ENCODE assay signal across 17 cellular contexts in genomic region chr16:85923153-85924021, GRCh38. TPM values are rescaled to one million over a fixed set of nuclear protein-coding genes. Genes with fewer than 3 reads are reported as not detected.
DNase-seq lines count a peak whose midpoint lies in the region; ATAC-seq, FAIRE-seq and TF ChIP-seq lines count a peak whose summit lies in the region.
"Had no signal": no experiment of that assay in that cellular context is flagged by ENCODE, and none has a peak within 500 bp of the region (broad histone marks: within the 10 kb centered on the region; RNA-seq: fewer than 3 reads in every experiment).

No MANE protein-coding gene starts in this region.

- H3K79me1 ChIP-seq in mesenchymal stem cell (replicated peaks; ENCODE audit: low read length, poor library complexity, severe bottlenecking) (no peaks in the 10 kb centered on the region), mesendoderm (ENCODE audit: low read length) (no peaks in the 10 kb centered on the region)

- TF ChIP-seq EP300 in GM12878 (IDR thresholded peaks at IDR 0.05; ENCODE audit: borderline replicate concordance in 1 of 2, control insufficient read depth in 1 of 2, low read depth in 2 of 2, low read length in 2 of 2): no peak

- H3K4me3 ChIP-seq in BJ (ENCODE audit: low read depth, low read length) (no peak overlapping the region), GM12878 (no peak overlapping the region), mesenchymal stem cell (ENCODE audit: insufficient read depth in 1 of 2, low read depth in 1 of 2, low read length in 2 of 2) (no peak overlapping the region), mesendoderm (ENCODE audit: low read length) (no peak overlapping the region)

- H2BK120ac ChIP-seq in mesenchymal stem cell (ENCODE audit: low read depth, low read length): no peak overlapping the region
- no peak overlapping the region for H2BK120ac ChIP-seq in mesendoderm (ENCODE audit: low read depth, low read length)

- H3K36me3 ChIP-seq in BJ (ENCODE audit: control insufficient read depth, insufficient read depth, low read length): no peaks in the 10 kb centered on the region
- peaks cover 17 to 21% of the 10 kb centered on the region in 2 experiments for H3K36me3 ChIP-seq in GM12878 (ENCODE audit: control insufficient read depth in 2 of 2, insufficient read depth in 2 of 2, low read length in 1 of 2)
- peaks cover 0 to 2% of the 10 kb centered on the region in 2 experiments for H3K36me3 ChIP-seq in mesenchymal stem cell (ENCODE audit: control insufficient read depth in 1 of 2, insufficient read depth in 2 of 2, low read depth in 1 of 2, low read length in 2 of 2)
- H3K36me3 ChIP-seq in mesendoderm (ENCODE audit: control insufficient read depth, insufficient read depth, low read length): no peaks in the 10 kb centered on the region

- H3K27me3 ChIP-seq in BJ (ENCODE audit: control insufficient read depth, insufficient read depth, low read length) (peaks cover 12% of the 10 kb centered on the region), GM12878 (replicated peaks in 1 of 2; ENCODE audit: control insufficient read depth in 2 of 2, insufficient read depth in 2 of 2, low read length in 1 of 2) (no peaks in the 10 kb centered on the region), mesenchymal stem cell (ENCODE audit: control insufficient read depth in 1 of 2, insufficient read depth in 1 of 2, low read length in 2 of 2) (peaks cover 11 to 26% of the 10 kb centered on the region in 2 experiments), mesendoderm (ENCODE audit: insufficient read depth, low read length, poor library complexity) (no peaks in the 10 kb centered on the region)

- no peaks in the 10 kb centered on the region for H3K9me3 Mint-ChIP-seq in activated T-cell treated with anti-CD3 and anti-CD28 coated beads, Interleukin-2, amount 50 U/mL, for 72 hours
- peaks cover 2% of the 10 kb centered on the region for H3K9me3 Mint-ChIP-seq in glutamatergic neuron (ENCODE audit: unreplicated experiment)
- H3K9me3 Mint-ChIP-seq: effector memory CD8-positive, alpha-beta T cell had no signal

- peak overlapping the region in 1 of 2 experiments; percentile 44 for H3K4ac ChIP-seq in mesenchymal stem cell (ENCODE audit: low read depth in 1 of 2, low read length in 2 of 2)
- no peak overlapping the region for H3K4ac ChIP-seq in mesendoderm (ENCODE audit: low read depth, low read length)

- H3K27ac ChIP-seq in GM12878 (ENCODE audit: control insufficient read depth, insufficient read depth) (no peak overlapping the region), mesenchymal stem cell (ENCODE audit: low read length, poor library complexity, severe bottlenecking) (no peak overlapping the region), mesendoderm (ENCODE audit: low read depth, low read length) (no peak overlapping the region)

- peaks cover 3 to 11% of the 10 kb centered on the region in 2 donors for H3K36me3 Mint-ChIP-seq in activated T-cell treated with anti-CD3 and anti-CD28 coated beads, Interleukin-2, amount 50 U/mL, for 72 hours (ENCODE audit: insufficient read depth in 2 of 2)
- no peaks in the 10 kb centered on the region for H3K36me3 Mint-ChIP-seq in glutamatergic neuron (ENCODE audit: unreplicated experiment)

- H2AK5ac ChIP-seq in mesenchymal stem cell (ENCODE audit: low read length, severe bottlenecking): no peak overlapping the region
- H2AK5ac ChIP-seq in mesendoderm (ENCODE audit: low read length): no peak overlapping the region

- H3K18ac ChIP-seq in mesenchymal stem cell (ENCODE audit: low read depth in 1 of 2, low read length in 2 of 2): no peak overlapping the region
- H3K18ac ChIP-seq in mesendoderm (ENCODE audit: low read length): no peak overlapping the region

- H3K9ac ChIP-seq in GM12878 (ENCODE audit: control insufficient read depth, insufficient read depth, low read length) (no peak overlapping the region), mesenchymal stem cell (ENCODE audit: low read length) (no peak overlapping the region), mesendoderm (ENCODE audit: low read length) (no peak overlapping the region)

- DNase-seq in BJ (ENCODE audit: low read depth): peak; percentile 57
- peak; percentile 8 for DNase-seq in HCEC 1CT
- no peak for DNase-seq in GM12878 (ENCODE audit: low read depth, low spot score)
- peak; percentile 98 for DNase-seq in mesenchymal stem cell
- no peak for DNase-seq in activated T-cell treated with anti-CD3 and anti-CD28 coated beads, Interleukin-2, amount 50 U/mL, for 72 hours
- no peak for DNase-seq in mesendoderm
- DNase-seq in GOT3 (lab: John Stamatoyannopoulos, UW): no peak
- no peak for DNase-seq in glutamatergic neuron
- DNase-seq: amniotic stem cell; C1 segment of cervical spinal cord; effector memory CD8-positive, alpha-beta T cell; hippocampal formation; NCI-H1417 treated with DMSO at 0.1 percent for 48 hours; NCI-H526; stimulated activated CD4-positive, alpha-beta T cell treated with anti-CD3 and anti-CD28 coated beads, Interleukin-2, amount 100 ng/mL, for 48 hours; stimulated activated naive CD4-positive, alpha-beta T cell treated with Interleukin-2 at 50 U/mL for 16 hours had no signal

- no peak for FAIRE-seq in GM12878 (lab: Jason Lieb, UNC)
- FAIRE-seq: G401.6 had no signal

- no peak for TF ChIP-seq RAD21 in GM12878 (IDR thresholded peaks at IDR 0.05; ENCODE audit: insufficient read depth, low read depth, low read length)

- TF ChIP-seq CTCF in BJ (IDR thresholded peaks at IDR 0.05; ENCODE audit: insufficient read depth, low read depth, low read length) (no peak), GM12878 (IDR thresholded peaks at IDR 0.05 in 2 of 3, conservative IDR thresholded peaks at IDR 0.05 in 1 of 3; ENCODE audit: control insufficient read depth in 2 of 3, extremely low read depth in 1 of 3, insufficient read depth in 1 of 3, low read depth in 3 of 3, low read length in 3 of 3) (no peak), glutamatergic neuron (IDR thresholded peaks at IDR 0.05; ENCODE audit: partially characterized antibody, unreplicated experiment) (no peak)

- peaks cover 3% of the 10 kb centered on the region; the same call in 1 of the 2 replicates for H4K20me1 ChIP-seq in GM12878 (ENCODE audit: control insufficient read depth, insufficient read depth)

- H2BK5ac ChIP-seq in mesenchymal stem cell (ENCODE audit: low read depth, low read length, poor library complexity, severe bottlenecking): no peak overlapping the region
- no peak overlapping the region for H2BK5ac ChIP-seq in mesendoderm (ENCODE audit: low read length)

- H2BK12ac ChIP-seq in mesenchymal stem cell (ENCODE audit: low read length in 2 of 2): peak overlapping the region in 1 of 2 experiments; percentile 8

- no peak overlapping the region for H4K5ac ChIP-seq in mesendoderm (ENCODE audit: low read length)

- peaks cover 5% of the 10 kb centered on the region for H3K79me2 ChIP-seq in GM12878 (ENCODE audit: control insufficient read depth, insufficient read depth, low read length)
- no peaks in the 10 kb centered on the region for H3K79me2 ChIP-seq in mesendoderm (ENCODE audit: control insufficient read depth, insufficient read depth, low read length)

- in situ Hi-C loops in GM12878 (cut with MboI): no loop called here

- peak; percentile 74; the same call in 1 of the 2 replicates for TF ChIP-seq POLR2A in GM12878 (IDR thresholded peaks at IDR 0.05; ENCODE audit: low read depth, low read length)

- H3K14ac ChIP-seq in mesenchymal stem cell (ENCODE audit: low read length in 2 of 2): peak overlapping the region in 1 of 2 experiments; percentile 16

- H2BK15ac ChIP-seq in mesenchymal stem cell (ENCODE audit: low read depth, poor library complexity, severe bottlenecking) (no peak overlapping the region), mesendoderm (replicated peaks; ENCODE audit: low read depth) (no peak overlapping the region)

- no peak overlapping the region for H3K56ac ChIP-seq in mesendoderm (ENCODE audit: low read length)

- SMC1A ChIA-PET in GM12878 (lab: Charles Lee; ENCODE audit: uncharacterized antibody, unreplicated experiment): interaction anchor here (0.9 to 1.8 kb wide), 4 partner anchors 11 to 63 kb away, joined by 3 to 6 read pairs (median 4); no protein-coding TSS in a partner anchor

- CTCF ChIA-PET in BJ (lab: Yijun Ruan, JAX) (interaction anchor here (1.3 to 1.5 kb wide), 2 partner anchors 16 to 102 kb away, joined by 3 to 5 read pairs; no protein-coding TSS in a partner anchor), GM12878 (lab: Yijun Ruan, JAX) (interaction anchor here (0.7 to 1.4 kb wide), 3 partner anchors 32 to 102 kb away, joined by 3 to 4 read pairs (median 3); no protein-coding TSS in a partner anchor)

- H3K23ac ChIP-seq in mesenchymal stem cell (ENCODE audit: low read length in 2 of 2): no peak overlapping the region
- H3K23ac ChIP-seq in mesendoderm (ENCODE audit: low read length): no peak overlapping the region

- POLR2A ChIA-PET in BJ (lab: Charles Lee): interaction anchor here (0.6 kb wide), 1 partner anchor 48 kb away, joined by 3 read pairs; no protein-coding TSS in a partner anchor
- POLR2A ChIA-PET in GM12878 (lab: Charles Lee): interaction anchor here (0.6 to 1.4 kb wide), 3 partner anchors 24 to 499 kb away, joined by 3 to 4 read pairs (median 3); no protein-coding TSS in a partner anchor

- no peaks in the 10 kb centered on the region for H3K9me3 ChIP-seq in GM12878 (replicated peaks; ENCODE audit: control insufficient read depth, insufficient read depth, low read length)
- H3K9me3 ChIP-seq in mesenchymal stem cell (ENCODE audit: control insufficient read depth, low read length): no peaks in the 10 kb centered on the region

- H2AFZ ChIP-seq in GM12878 (ENCODE audit: control insufficient read depth, low read depth, low read length) (no peak overlapping the region), mesenchymal stem cell (ENCODE audit: low read depth, low read length) (no peak overlapping the region)

- H3K4me1 ChIP-seq in GM12878 (ENCODE audit: control insufficient read depth, insufficient read depth, low read length): peaks cover 4% of the 10 kb centered on the region; the same call in 1 of the 2 replicates
- H3K4me1 ChIP-seq in mesenchymal stem cell (ENCODE audit: control insufficient read depth, insufficient read depth, low read depth, low read length): no peaks in the 10 kb centered on the region
- no peaks in the 10 kb centered on the region for H3K4me1 ChIP-seq in mesendoderm (ENCODE audit: control insufficient read depth, low read depth, low read length)

- RAD21 ChIA-PET in GM12878 (lab: Charles Lee; ENCODE audit: unreplicated experiment): interaction anchor here (0.7 to 1.2 kb wide), 2 partner anchors 13 to 87 kb away, joined by 3 read pairs; no protein-coding TSS in a partner anchor

- BruUV-seq in GM12878 (replicated peaks; lab: Mats Ljungman, UMichigan): no TSS peak

- no peak overlapping the region for H3K4me2 ChIP-seq in GM12878 (ENCODE audit: control insufficient read depth, insufficient read depth)
- no peak overlapping the region for H3K4me2 ChIP-seq in mesenchymal stem cell (ENCODE audit: low read length, poor library complexity, severe bottlenecking)
- no peak overlapping the region for H3K4me2 ChIP-seq in mesendoderm (ENCODE audit: low read length)

- no peak overlapping the region for H3K4me3 Mint-ChIP-seq in activated T-cell treated with anti-CD3 and anti-CD28 coated beads, Interleukin-2, amount 50 U/mL, for 72 hours
- no peak overlapping the region for H3K4me3 Mint-ChIP-seq in glutamatergic neuron (ENCODE audit: unreplicated experiment)
- H3K4me3 Mint-ChIP-seq: effector memory CD8-positive, alpha-beta T cell had no signal

- ATAC-seq in GM12878: peak; percentile 17; the same call in 2 of the 3 replicates
- ATAC-seq in activated T-cell treated with anti-CD3 and anti-CD28 coated beads, Interleukin-2, amount 50 U/mL, for 72 hours (replicated peaks in 1 of 2): no peak
- ATAC-seq: effector memory CD8-positive, alpha-beta T cell had no signal

- H4K8ac ChIP-seq in mesenchymal stem cell (ENCODE audit: low read length): no peak overlapping the region
- H4K8ac ChIP-seq in mesendoderm (ENCODE audit: low read depth, low read length): no peak overlapping the region

- H3K27me3 Mint-ChIP-seq in activated T-cell treated with anti-CD3 and anti-CD28 coated beads, Interleukin-2, amount 50 U/mL, for 72 hours (ENCODE audit: low read depth): peaks cover 11% of the 10 kb centered on the region
- H3K27me3 Mint-ChIP-seq in glutamatergic neuron (ENCODE audit: unreplicated experiment): peaks cover 8% of the 10 kb centered on the region

- intact Hi-C loops in GM12878 (cut with micrococcal nuclease; ENCODE audit: unreplicated experiment): no loop called here

- peaks cover 42% of the 10 kb centered on the region for H3K4me1 Mint-ChIP-seq in activated T-cell treated with anti-CD3 and anti-CD28 coated beads, Interleukin-2, amount 50 U/mL, for 72 hours (ENCODE audit: low read depth)
- peaks cover 15% of the 10 kb centered on the region for H3K4me1 Mint-ChIP-seq in glutamatergic neuron (ENCODE audit: low read depth, unreplicated experiment)

- WGBS in GM12878 (ENCODE audit: insufficient coverage, insufficient replicate concordance, low lambda C conversion rate, missing lambda C conversion rate): 95% methylated on average over 24 of the region's 24 CpGs
- 47% methylated on average over 23 of the region's 24 CpGs for WGBS in mesenchymal stem cell
- whole genome bisulfite sequencing in mesendoderm (ENCODE audit: extremely low coverage, insufficient coverage, low lambda C conversion rate): no CpG with 5 or more reads among the region's 24 CpGs

- H4K91ac ChIP-seq in mesenchymal stem cell (ENCODE audit: low read length): no peak overlapping the region

- no peak overlapping the region for H3K27ac Mint-ChIP-seq in activated T-cell treated with anti-CD3 and anti-CD28 coated beads, Interleukin-2, amount 50 U/mL, for 72 hours
- H3K27ac Mint-ChIP-seq in glutamatergic neuron (ENCODE audit: unreplicated experiment): no peak overlapping the region

RNA-seq across cellular contexts. Expression of gene IRF8, which starts 24.4 kb away (rescaled TPM):
- polyA plus RNA-seq in BJ (2011; rRNA removed) (not detected in 2 replicates), GM12878 (2011; rRNA removed) (220 and 328 TPM in 2 replicates), GM12878 (2014; fragmentation: Illumina TruSeq; extraction: Trizol) (181 and 269 TPM in 2 replicates), GM12878 (2014; fragmentation: Nextera tagmentation; extraction: Ambion mirVana) (10 to 100 TPM; 17.1 to 34.5 TPM), GM12878 (2014; rRNA removed) (179 and 194 TPM in 2 replicates), GM12878 (2016; fragmentation: Nextera tagmentation; extraction: Ambion mirVana) (100 to 1,000 TPM; 104 to 121 TPM)
- not detected in 2 replicates for polyA minus RNA-seq in BJ (2011; rRNA and poly(A)+ RNA removed)
- total RNA-seq in GM12878 (2013; cell fraction: nucleolus; rRNA removed): 220 and 236 TPM in 2 replicates
- total RNA-seq in GM12878 (2014; rRNA removed) (229 and 237 TPM in 2 replicates), GM12878 (2014; rRNA removed; fragmentation: Illumina TruSeq; extraction: Trizol) (164 and 167 TPM in 2 replicates), GM12878 (2021) (181 and 191 TPM in 2 replicates), glutamatergic neuron (ENCODE audit: unreplicated experiment) (1.0 TPM)
- polyA plus RNA-seq in GM12878 (2011; ENCODE audit: low read depth): 62.7 TPM
- 175 and 263 TPM in 2 replicates for polyA plus RNA-seq in GM12878 (2011; cell fraction: cytosol; rRNA removed)
- 312 and 314 TPM in 2 replicates for polyA plus RNA-seq in GM12878 (2011; cell fraction: nucleus; rRNA removed)
- polyA plus RNA-seq in GM12878 (2012): 116 and 131 TPM in 2 replicates
- 201 and 208 TPM in 2 replicates for polyA minus RNA-seq in GM12878 (2011; rRNA and poly(A)+ RNA removed)
- polyA minus RNA-seq in GM12878 (2011; cell fraction: cytosol; rRNA and poly(A)+ RNA removed): 109 and 123 TPM in 2 replicates
- polyA minus RNA-seq in GM12878 (2011; cell fraction: nucleus; rRNA and poly(A)+ RNA removed): 155 and 194 TPM in 2 replicates
- polyA plus RNA-seq in mesenchymal stem cell (2013, experiment 1 of 2): 0.21 TPM
- polyA plus RNA-seq in mesenchymal stem cell (2013, experiment 2 of 2): 0.08 TPM
- total RNA-seq in activated T-cell treated with anti-CD3 and anti-CD28 coated beads, Interleukin-2, amount 50 U/mL, for 72 hours: 10 to 100 TPM; 46.8 to 52.4 TPM
- polyA plus RNA-seq in mesendoderm (2013, experiment 1 of 2): 0.07 TPM
- polyA plus RNA-seq in mesendoderm (2013, experiment 2 of 2): 0.07 TPM

Comparison
In these comparisons a context has a peak if more than half of its experiments do, and no peak if none do; other contexts are left out.
1. DNase-seq: peak in BJ (single experiment), HCEC 1CT (single experiment) and mesenchymal stem cell (single experiment); none in GM12878 (single experiment), activated T-cell treated with anti-CD3 and anti-CD28 coated beads, Interleukin-2, amount 50 U/mL, for 72 hours (0 of 2), mesendoderm (single experiment), GOT3 (single experiment) and glutamatergic neuron (single experiment).
2. RNA of gene IRF8, which starts 24.4 kb away (total RNA-seq): 164 to 237 TPM in GM12878 and 46.8 to 52.4 TPM in activated T-cell treated with anti-CD3 and anti-CD28 coated beads, Interleukin-2, amount 50 U/mL, for 72 hours; 1.0 TPM in glutamatergic neuron (single experiment); every median in the first group is over 10 times any median in the second.